ENCODE assay signal across 19 cellular contexts in the genomic region with DNA sequence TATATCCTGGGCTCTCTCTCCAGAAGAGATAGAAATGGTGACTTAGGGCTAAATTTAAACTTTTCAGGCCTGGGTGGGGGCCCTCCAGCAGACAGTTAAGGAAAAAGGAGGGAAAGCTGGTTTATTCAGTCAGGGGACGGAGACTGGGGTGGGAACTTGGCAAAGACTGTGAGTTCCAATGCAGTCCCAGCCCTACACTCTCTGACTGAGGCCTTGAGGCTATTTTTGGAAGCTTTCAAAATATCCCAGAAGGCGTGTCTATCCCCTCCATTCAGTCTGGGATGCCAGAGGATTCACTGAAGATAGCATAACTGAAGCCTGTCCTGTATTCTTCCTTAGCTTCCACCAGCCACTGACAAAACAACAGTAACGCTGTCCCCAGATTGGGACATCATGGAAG. TPM values are rescaled to one million over a fixed set of nuclear protein-coding genes. Genes with fewer than 3 reads are reported as not detected.
DNase-seq lines count a peak whose midpoint lies in the region; ATAC-seq and TF ChIP-seq lines count a peak whose summit lies in the region.
"Had no signal": no experiment of that assay in that cellular context is flagged by ENCODE, and none has a peak within 500 bp of the region (broad histone marks: within the 10 kb centered on the region; RNA-seq: fewer than 3 reads in every experiment).

No MANE protein-coding gene starts in this region.

- POLR2A ChIA-PET in A673 (lab: Charles Lee; ENCODE audit: low non-redundant PET) = no interaction called here
- POLR2A ChIA-PET in CD8-positive, alpha-beta T cell (lab: Charles Lee) = no interaction called here

- peak; percentile 96 for ATAC-seq in sciatic nerve
- no peak for ATAC-seq in CD8-positive, alpha-beta T cell
- ATAC-seq: activated T-helper 17 cell treated with anti-CD3 and anti-CD28 coated beads, Interleukin-2, amount 50 U/mL, for 72 hours; body of pancreas had no signal

- H3K9me3 ChIP-seq in adrenal gland (replicated peaks in 1 of 3) (no peaks in the 10 kb centered on the region), right atrium auricular region (no peaks in the 10 kb centered on the region), A673 (ENCODE audit: low read depth, low read length, poor library complexity, severe bottlenecking) (no peaks in the 10 kb centered on the region)
- no peaks in the 10 kb centered on the region for H3K9me3 ChIP-seq in CD8-positive, alpha-beta T cell (ENCODE audit: low read length)
- H3K9me3 ChIP-seq: body of pancreas had no signal

- no peaks in the 10 kb centered on the region for H3K36me3 Mint-ChIP-seq in CD8-positive, alpha-beta T cell

- CTCF ChIA-PET in A673 (lab: Charles Lee) = no interaction called here
- CTCF ChIA-PET in CD8-positive, alpha-beta T cell (lab: Charles Lee) = no interaction called here

- H3K4me1 Mint-ChIP-seq in CD8-positive, alpha-beta T cell (ENCODE audit: low read depth) = peaks cover 5% of the 10 kb centered on the region
- H3K4me1 Mint-ChIP-seq: activated T-helper 17 cell treated with anti-CD3 and anti-CD28 coated beads, Interleukin-2, amount 50 U/mL, for 72 hours had no signal

- H3K27ac Mint-ChIP-seq in CD8-positive, alpha-beta T cell = no peak overlapping the region
- H3K27ac Mint-ChIP-seq: activated T-helper 17 cell treated with anti-CD3 and anti-CD28 coated beads, Interleukin-2, amount 50 U/mL, for 72 hours had no signal

- H3K4me1 ChIP-seq in ACC112 (ENCODE audit: control insufficient read depth, insufficient read depth, low read length, unreplicated experiment) (peaks cover 12% of the 10 kb centered on the region), adrenal gland (replicated peaks in 1 of 2) (peaks cover 0 to 7% of the 10 kb centered on the region in 2 donors), right atrium auricular region (peaks cover 0 to 22% of the 10 kb centered on the region in 2 donors), A673 (ENCODE audit: insufficient read depth, low read length, poor library complexity, severe bottlenecking) (no peaks in the 10 kb centered on the region)
- no peaks in the 10 kb centered on the region for H3K4me1 ChIP-seq in CD8-positive, alpha-beta T cell (ENCODE audit: insufficient read depth, low read length)
- H3K4me1 ChIP-seq: body of pancreas had no signal

- H3K4me3 ChIP-seq in ACC112 (ENCODE audit: low read depth, low read length) = no peak overlapping the region
- no peak overlapping the region for H3K4me3 ChIP-seq in adrenal gland
- no peak overlapping the region for H3K4me3 ChIP-seq in right atrium auricular region
- H3K4me3 ChIP-seq in A673 (ENCODE audit: low read depth, low read length, poor library complexity, severe bottlenecking) = no peak overlapping the region
- no peak overlapping the region for H3K4me3 ChIP-seq in CD8-positive, alpha-beta T cell (ENCODE audit: low read depth, low read length)
- H3K4me3 ChIP-seq: body of pancreas, hepatocyte had no signal

- no peak for TF ChIP-seq POLR2A in adrenal gland (IDR thresholded peaks at IDR 0.05)

- BruUV-seq in A673 (replicated peaks; lab: Mats Ljungman, UMichigan) = no TSS peak

- no peaks in the 10 kb centered on the region for H3K79me2 ChIP-seq in ACC112 (ENCODE audit: control insufficient read depth, insufficient read depth, low read length, unreplicated experiment)
- H3K79me2 ChIP-seq: hepatocyte had no signal

- H3K9me3 Mint-ChIP-seq in CD8-positive, alpha-beta T cell = no peaks in the 10 kb centered on the region
- H3K9me3 Mint-ChIP-seq: activated T-helper 17 cell treated with anti-CD3 and anti-CD28 coated beads, Interleukin-2, amount 50 U/mL, for 72 hours had no signal

- H2AFZ ChIP-seq in ACC112 (ENCODE audit: low read length, unreplicated experiment) = peak overlapping the region; percentile 38
- H2AFZ ChIP-seq: hepatocyte had no signal

- no peaks in the 10 kb centered on the region for H3K27me3 Mint-ChIP-seq in CD8-positive, alpha-beta T cell (ENCODE audit: low read depth)
- H3K27me3 Mint-ChIP-seq: activated T-helper 17 cell treated with anti-CD3 and anti-CD28 coated beads, Interleukin-2, amount 50 U/mL, for 72 hours had no signal

- WGBS in adrenal gland, 4 donors = 18 to 39% (median 26%) methylated on average over 2 to 3 of the region's 3 CpGs

- H3K27me3 ChIP-seq in ACC112 (ENCODE audit: insufficient read depth, low read length) (no peaks in the 10 kb centered on the region), adrenal gland (peaks cover 6% of the 10 kb centered on the region), right atrium auricular region (no peaks in the 10 kb centered on the region), A673 (replicated peaks; ENCODE audit: insufficient read depth, low read depth, low read length, poor library complexity) (no peaks in the 10 kb centered on the region)
- H3K27me3 ChIP-seq in CD8-positive, alpha-beta T cell (ENCODE audit: insufficient read depth, low read length) = no peaks in the 10 kb centered on the region
- H3K27me3 ChIP-seq: body of pancreas, hepatocyte had no signal

- no peak overlapping the region for H3K4me3 Mint-ChIP-seq in CD8-positive, alpha-beta T cell
- H3K4me3 Mint-ChIP-seq: activated T-helper 17 cell treated with anti-CD3 and anti-CD28 coated beads, Interleukin-2, amount 50 U/mL, for 72 hours had no signal

- H3K27ac ChIP-seq in ACC112 (ENCODE audit: low read depth, low read length) (peak overlapping the region; percentile 32; the same call in 1 of the 2 replicates), adrenal gland (peak overlapping the region in 3 of 5 donors; percentile 22 to 57 (median 43)), right atrium auricular region (peak overlapping the region; percentile 49 to 81), A673 (ENCODE audit: low read depth, low read length, poor library complexity, severe bottlenecking) (no peak overlapping the region)
- no peak overlapping the region for H3K27ac ChIP-seq in CD8-positive, alpha-beta T cell (ENCODE audit: low read depth, low read length)
- H3K27ac ChIP-seq: body of pancreas, hepatocyte had no signal

- peak; percentile 19 to 63 (median 40) for DNase-seq in adrenal gland
- DNase-seq in right atrium auricular region (ENCODE audit: low spot score) = no peak
- no peak for DNase-seq in sciatic nerve (ENCODE audit: low spot score)
- no peak for DNase-seq in A673 (ENCODE audit: low spot score)
- no peak for DNase-seq in CD8-positive, alpha-beta T cell
- DNase-seq in stimulated activated naive CD4-positive, alpha-beta T cell treated with Interleukin-2 at 50 U/mL for 16 hours (lab: John Stamatoyannopoulos, UW) = no peak
- no peak for DNase-seq in HPDE6-E6E7 (ENCODE audit: extremely low spot score)
- DNase-seq: ACHN; activated CD4-positive, alpha-beta T cell treated with anti-CD3 and anti-CD28 coated beads, Interleukin-2, amount 50 U/mL, for 4 hours; mesendoderm; NCI-H146; NCI-H524 treated with DMSO at 0.1 percent for 48 hours; RPMI8226; substantia nigra; T-helper 9 cell had no signal

- H3K36me3 ChIP-seq in ACC112 (ENCODE audit: insufficient read depth, low read length) (no peaks in the 10 kb centered on the region), adrenal gland (replicated peaks in 1 of 2) (no peaks in the 10 kb centered on the region), right atrium auricular region (no peaks in the 10 kb centered on the region), A673 (ENCODE audit: insufficient read depth, low read length, poor library complexity, severe bottlenecking) (no peaks in the 10 kb centered on the region)
- no peaks in the 10 kb centered on the region for H3K36me3 ChIP-seq in CD8-positive, alpha-beta T cell (ENCODE audit: insufficient read depth, low read length)

- intact Hi-C loops in adrenal gland (cut with DNase I) = no loop called here
- intact Hi-C loops in sciatic nerve (cut with DNase I) = no loop called here
- intact Hi-C loops in A673 (cut with micrococcal nuclease; ENCODE audit: unreplicated experiment) = no loop called here
- intact Hi-C loops in CD8-positive, alpha-beta T cell (cut with DNase I, micrococcal nuclease) = loop anchor here in 1 of 2 experiments (5.0 kb wide), 1 partner anchor 38 kb away; no protein-coding TSS in a partner anchor

- TF ChIP-seq CTCF in adrenal gland (IDR thresholded peaks at IDR 0.05) = no peak
- no peak for TF ChIP-seq CTCF in right atrium auricular region (IDR thresholded peaks at IDR 0.05)
- no peak for TF ChIP-seq CTCF in A673 (conservative IDR thresholded peaks at IDR 0.05; ENCODE audit: low read depth, low read length)
- no peak for TF ChIP-seq CTCF in CD8-positive, alpha-beta T cell (IDR thresholded peaks at IDR 0.05)

RNA-seq across cellular contexts. Expression of a gene that starts 32.1 kb away (rescaled TPM):
- total RNA-seq in adrenal gland = 100 to 1,000 TPM; 119 to 244 (median 193) TPM
- 100 to 1,000 TPM in 2 of 3 donors, 10 to 100 TPM in 1; 81.7 to 197 (median 119) TPM for polyA plus RNA-seq in adrenal gland
- 100 to 1,000 TPM; 125 to 256 TPM for total RNA-seq in right atrium auricular region
- total RNA-seq in sciatic nerve = 325 TPM
- 415 and 468 TPM in 2 replicates for total RNA-seq in A673 (2021)
- total RNA-seq in CD8-positive, alpha-beta T cell = 100 to 1,000 TPM; 285 to 286 TPM

Comparison
In these comparisons a context has a peak if more than half of its experiments do, and no peak if none do; other contexts are left out.
1. H3K27ac ChIP-seq: peak in ACC112 (single experiment), adrenal gland (3 of 5) and right atrium auricular region (2 of 2); none in A673 (single experiment) and CD8-positive, alpha-beta T cell (single experiment).
2. DNase-seq: peak in adrenal gland (7 of 7); none in right atrium auricular region (single experiment), sciatic nerve (single experiment), A673 (single experiment), CD8-positive, alpha-beta T cell (0 of 7), stimulated activated naive CD4-positive, alpha-beta T cell treated with Interleukin-2 at 50 U/mL for 16 hours (single experiment) and HPDE6-E6E7 (single experiment).